ENCODE assay signal across 8 cellular contexts in the genomic region with DNA sequence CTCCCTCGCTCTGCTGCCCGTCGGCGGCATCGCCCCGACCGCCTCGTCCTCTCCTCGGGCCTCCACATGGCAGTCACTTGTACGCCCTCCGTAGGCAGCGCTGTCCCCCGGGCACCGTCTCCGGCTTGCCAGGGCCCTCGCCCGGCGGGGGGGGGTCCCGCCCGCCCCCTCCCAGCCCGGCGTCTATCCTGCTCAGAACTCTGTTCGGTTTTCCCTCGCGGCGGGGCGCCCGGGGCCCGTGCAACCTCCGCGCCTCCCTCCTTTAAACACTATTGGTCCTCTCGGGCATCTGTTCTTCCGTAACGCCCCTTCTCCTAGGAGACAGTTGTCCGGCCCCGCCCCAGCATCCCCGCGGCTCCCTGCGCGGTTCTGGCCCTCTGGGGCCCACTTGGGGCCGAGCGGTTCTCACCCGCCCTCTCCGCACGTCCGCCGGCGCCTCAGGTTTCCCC. TPM values are rescaled to one million over a fixed set of nuclear protein-coding genes. Genes with fewer than 3 reads are reported as not detected.
DNase-seq lines count a peak whose midpoint lies in the region; ATAC-seq and TF ChIP-seq lines count a peak whose summit lies in the region.

No MANE protein-coding gene starts in this region.

- H3K9me3 ChIP-seq in heart right ventricle, result no peaks in the 10 kb centered on the region

- peak overlapping the region in 9 of 10 donors; percentile 78 to 94 (median 90) for H3K27ac ChIP-seq in heart right ventricle

- H3K4me3 Mint-ChIP-seq in progenitor cell of endocrine pancreas (ENCODE audit: low read depth), result peak overlapping the region; percentile 85

- peaks cover 9% of the 10 kb centered on the region for H3K4me1 Mint-ChIP-seq in progenitor cell of endocrine pancreas (ENCODE audit: low read depth)

- H3K36me3 Mint-ChIP-seq in progenitor cell of endocrine pancreas (ENCODE audit: insufficient read depth), result peaks cover 6% of the 10 kb centered on the region

- intact Hi-C loops in heart right ventricle (cut with DNase I), result loop anchor here in 3 of 10 donors (5.0 to 10.0 kb wide), 2 partner anchors 96 to 98 kb away; a partner anchor contains a TSS

- no peaks in the 10 kb centered on the region for H3K27me3 ChIP-seq in heart right ventricle

- peaks cover 0 to 28% (median 11%) of the 10 kb centered on the region in 9 donors for H3K36me3 ChIP-seq in heart right ventricle

- H3K9me3 Mint-ChIP-seq in progenitor cell of endocrine pancreas (ENCODE audit: low read depth), result no peaks in the 10 kb centered on the region

- H3K27me3 Mint-ChIP-seq in progenitor cell of endocrine pancreas, result no peaks in the 10 kb centered on the region

- no peak for TF ChIP-seq CTCF in HFF-Myc (IDR thresholded peaks at IDR 0.05; ENCODE audit: low read depth, low read length, missing control alignments)
- TF ChIP-seq CTCF in heart right ventricle (IDR thresholded peaks at IDR 0.05), result peak in 2 of 9 donors; percentile 7 to 10
- no peak for TF ChIP-seq CTCF in progenitor cell of endocrine pancreas (IDR thresholded peaks at IDR 0.05; ENCODE audit: unreplicated experiment)

- WGBS in heart right ventricle, 2 donors, result 0 to 1% methylated on average over 45 to 48 of the region's 48 CpGs

- ATAC-seq in heart right ventricle, result peak; percentile 66 to 83 (median 74)

- H3K4me1 ChIP-seq in heart right ventricle, result peaks cover 0 to 33% (median 15%) of the 10 kb centered on the region in 9 donors

- peak overlapping the region; percentile 83 for H3K4me3 ChIP-seq in HFF-Myc (replicated peaks; ENCODE audit: low read depth, low read length)
- peak overlapping the region; percentile 54 to 98 (median 87) for H3K4me3 ChIP-seq in heart right ventricle

- peak overlapping the region; percentile 88 for H3K27ac Mint-ChIP-seq in progenitor cell of endocrine pancreas

- peak; percentile 37 for DNase-seq in GM04503 (ENCODE audit: low read depth)
- no peak for DNase-seq in HFF-Myc (ENCODE audit: extremely low read depth, low read depth)
- peak; percentile 82 for DNase-seq in NAMALWA (ENCODE audit: low spot score)
- DNase-seq in SW 1271 (lab: John Stamatoyannopoulos, UW), result peak; percentile 49 to 90
- peak; percentile 25 for DNase-seq in activated naive CD8-positive, alpha-beta T cell treated with anti-CD3 and anti-CD28 coated beads, Interleukin-2, amount 50 U/mL, for 16 hours (ENCODE audit: low read depth, low spot score)
- DNase-seq in heart right ventricle, result peak; percentile 68 to 71
- DNase-seq in progenitor cell of endocrine pancreas (ENCODE audit: low spot score, unreplicated experiment), result peak; percentile 17
- DNase-seq in ureter (ENCODE audit: low spot score), result peak; percentile 69

RNA-seq across cellular contexts. Expression of a gene that starts 0.8 kb away (rescaled TPM):
- total RNA-seq in heart right ventricle (10 to 100 TPM; 10.9 to 17.1 (median 14.8) TPM), progenitor cell of endocrine pancreas (38.6 and 45.0 TPM in 2 replicates), ureter (24.0 TPM)
- polyA plus RNA-seq in heart right ventricle, result 10 to 100 TPM; 13.2 to 19.7 TPM

RNA-seq across cellular contexts. Expression of a gene that starts 36.0 kb away (rescaled TPM):
- total RNA-seq in heart right ventricle (10 to 100 TPM in 5 of 10 donors, 1 to 10 TPM in 5; 3.5 to 30.4 (median 10.0) TPM), progenitor cell of endocrine pancreas (19.6 and 25.6 TPM in 2 replicates), ureter (51.3 TPM)
- 10 to 100 TPM; 10.6 to 11.3 TPM for polyA plus RNA-seq in heart right ventricle

RNA-seq across cellular contexts. Expression of a gene that starts 47.9 kb away (rescaled TPM):
- total RNA-seq in heart right ventricle (10 to 100 TPM; 15.0 to 24.5 (median 19.9) TPM), progenitor cell of endocrine pancreas (19.0 and 19.6 TPM in 2 replicates), ureter (19.8 TPM)
- 10 to 100 TPM; 10.5 to 12.4 TPM for polyA plus RNA-seq in heart right ventricle
